ENCODE assay signal across 23 cellular contexts in genomic region chr1:216919033-216919970, GRCh38.
"Had no signal": no experiment of that assay in that cellular context is flagged by ENCODE, and none has a peak within 500 bp of the region (broad histone marks: within the 10 kb centered on the region; RNA-seq: fewer than 3 reads in every experiment).

No MANE protein-coding gene starts in this region.

- H3K9me3 ChIP-seq: colonic mucosa, pancreas, prostate gland, sigmoid colon, testis, transverse colon had no signal

- H3K27me3 ChIP-seq: colonic mucosa, foreskin keratinocyte, pancreas, sigmoid colon, testis, transverse colon had no signal

- H3K4me1 ChIP-seq: colonic mucosa, foreskin keratinocyte, pancreas, prostate gland, sigmoid colon, testis, transverse colon had no signal

- H3K36me3 ChIP-seq: colonic mucosa, pancreas, prostate gland, sigmoid colon, transverse colon had no signal

- DNase-seq: colonic mucosa; dermis blood vessel endothelial cell; foreskin keratinocyte; head of caudate nucleus; kidney; left cardiac atrium; left ventricle myocardium superior; mesenchymal stem cell; midbrain; naive B cell; occipital lobe; pancreas; sigmoid colon; stimulated activated CD4-positive, alpha-beta T cell treated with anti-CD3 and anti-CD28 coated beads, Interleukin-2, amount 100 ng/mL, for 24 hours; stimulated activated CD4-positive, alpha-beta T cell treated with anti-CD3 and anti-CD28 coated beads, Interleukin-4, amount 100 ng/mL, for 4 hours; stimulated activated naive B cell treated with anti-CD40 and anti-IgM and Interleukin-4, amounts not matched to agents 10 μg/mL and 1 μg/mL and 100 μg/mL, for 72 hours; stimulated activated naive CD8-positive, alpha-beta T cell treated with anti-CD3 and anti-CD28 coated beads, Interleukin-15, amount 100 ng/mL, for 72 hours; testis; transverse colon had no signal

- H2AFZ ChIP-seq: hepatocyte had no signal

- ATAC-seq: foreskin keratinocyte; left cardiac atrium; left ventricle myocardium superior; pancreas; stimulated activated naive B cell treated with anti-CD40 and anti-IgM and Interleukin-4, amounts not matched to agents 10 μg/mL and 1 μg/mL and 100 μg/mL, for 72 hours; stimulated activated naive CD8-positive, alpha-beta T cell treated with anti-CD3 and anti-CD28 coated beads, Interleukin-15, amount 100 ng/mL, for 72 hours had no signal

- H3K4me3 ChIP-seq: colonic mucosa, hepatocyte, lung, pancreas, prostate gland, sigmoid colon, skin epidermis, testis, transverse colon had no signal

- H3K79me2 ChIP-seq: hepatocyte had no signal

- H3K27ac ChIP-seq: colonic mucosa, foreskin keratinocyte, hepatocyte, pancreas, prostate gland, sigmoid colon, skin epidermis, testis, transverse colon had no signal

- H3K4me2 ChIP-seq: hepatocyte had no signal
